24 cellular contexts compared by ENCODE assay signal in the genomic region with DNA sequence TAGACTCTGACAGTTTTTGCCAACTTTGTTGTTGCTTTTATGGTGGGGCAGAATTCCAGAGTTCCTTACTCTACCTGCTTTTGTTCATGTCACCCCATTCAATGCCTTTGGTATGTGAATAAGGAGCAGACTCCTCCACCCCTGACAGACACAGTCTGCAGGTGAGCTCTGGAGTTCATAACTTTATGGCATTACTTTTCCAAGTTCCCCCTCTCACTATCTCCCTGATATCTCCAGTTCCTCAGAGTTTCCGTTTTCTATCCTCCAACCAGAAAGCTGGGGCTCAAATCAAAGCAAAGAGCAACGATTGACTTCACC. TPM values are rescaled to one million over a fixed set of nuclear protein-coding genes. Genes with fewer than 3 reads are reported as not detected.
DNase-seq lines count a peak whose midpoint lies in the region; ATAC-seq and TF ChIP-seq lines count a peak whose summit lies in the region.
"Had no signal": no experiment of that assay in that cellular context is flagged by ENCODE, and none has a peak within 500 bp of the region (broad histone marks: within the 10 kb centered on the region; RNA-seq: fewer than 3 reads in every experiment).

No MANE protein-coding gene starts in this region.

- H3K4me3 Mint-ChIP-seq in T-helper 1 cell treated with Interleukin-12 subunit alpha and Interleukin-12 subunit beta and Interleukin-4 antibody, amounts not matched to agents 30 μg/mL and 1 μg/mL, for 36 hours, result no peak overlapping the region
- H3K4me3 Mint-ChIP-seq: activated T-cell treated with anti-CD3 and anti-CD28 coated beads, Interleukin-2, amount 50 U/mL, for 24 hours; nephron had no signal

- H3K36me3 Mint-ChIP-seq in T-helper 1 cell treated with Interleukin-12 subunit alpha and Interleukin-12 subunit beta and Interleukin-4 antibody, amounts not matched to agents 30 μg/mL and 1 μg/mL, for 36 hours (ENCODE audit: low read depth), result peaks cover 5% of the 10 kb centered on the region

- no peaks in the 10 kb centered on the region for H3F3A ChIP-seq in Loucy (ENCODE audit: low read depth)

- H3K4me3 ChIP-seq in Loucy (ENCODE audit: low read length, poor library complexity, severe bottlenecking) (no peak overlapping the region), body of pancreas (no peak overlapping the region), stomach (no peak overlapping the region)
- H3K4me3 ChIP-seq: pancreas had no signal

- H3K79me2 ChIP-seq in Loucy (ENCODE audit: insufficient read depth, low read length), result no peaks in the 10 kb centered on the region

- intact Hi-C loops in body of pancreas (cut with DNase I) (no loop called here), stomach (cut with DNase I; ENCODE audit: low total_unique reads) (no loop called here), sciatic nerve (cut with DNase I) (no loop called here)

- ATAC-seq in body of pancreas, result peak; percentile 33
- no peak for ATAC-seq in HG02870 (IDR thresholded peaks at IDR 0.05; ENCODE audit: unreplicated experiment)
- no peak for ATAC-seq in sciatic nerve
- ATAC-seq: right cardiac atrium had no signal

- H3K4me2 ChIP-seq in Loucy (ENCODE audit: low read depth, low read length, poor library complexity, severe bottlenecking), result peak overlapping the region; percentile 54

- H3K9me3 Mint-ChIP-seq in T-helper 1 cell treated with Interleukin-12 subunit alpha and Interleukin-12 subunit beta and Interleukin-4 antibody, amounts not matched to agents 30 μg/mL and 1 μg/mL, for 36 hours, result peaks cover 17% of the 10 kb centered on the region

- no peaks in the 10 kb centered on the region for H3K36me3 ChIP-seq in Loucy (ENCODE audit: insufficient read depth, low read length)
- H3K36me3 ChIP-seq in body of pancreas (replicated peaks in 1 of 2; ENCODE audit: insufficient read depth in 1 of 2, low read depth in 2 of 2), result no peaks in the 10 kb centered on the region
- no peaks in the 10 kb centered on the region for H3K36me3 ChIP-seq in stomach
- H3K36me3 ChIP-seq: pancreas had no signal

- peak overlapping the region; percentile 88 for H2AFZ ChIP-seq in Loucy (ENCODE audit: low read length)

- no peak for DNase-seq in T-helper 1 cell
- DNase-seq in body of pancreas, result no peak
- no peak for DNase-seq in stomach
- no peak for DNase-seq in glomerular visceral epithelial cell (ENCODE audit: extremely low spot score)
- no peak for DNase-seq in sciatic nerve (ENCODE audit: low spot score)
- DNase-seq: activated CD4-positive, alpha-beta T cell treated with anti-CD3 and anti-CD28 coated beads for 1 hour; activated CD8-positive, alpha-beta memory T cell treated with anti-CD3 and anti-CD28 coated beads for 24 hours; activated naive CD4-positive, alpha-beta T cell; activated T-cell treated with anti-CD3 and anti-CD28 coated beads, Interleukin-2, amount 50 U/mL, for 24 hours; aorta; central memory CD4-positive, alpha-beta T cell; dermis blood vessel endothelial cell; H7; head of caudate nucleus; left colon; NCI-H1694; pancreas; right cardiac atrium; stimulated activated CD8-positive, alpha-beta memory T cell treated with anti-CD3 and anti-CD28 coated beads, Interleukin-4, amount 100 ng/mL, for 48 hours had no signal

- H3K9ac ChIP-seq in Loucy (ENCODE audit: low read depth, low read length, poor library complexity, severe bottlenecking), result peak overlapping the region; percentile 21

- H3K9me3 ChIP-seq in Loucy (ENCODE audit: insufficient read depth, low read depth, low read length) (peaks cover 15% of the 10 kb centered on the region), body of pancreas (peaks cover 0 to 7% (median 0%) of the 10 kb centered on the region in 3 donors), stomach (peaks cover 0 to 25% (median 14%) of the 10 kb centered on the region in 4 donors)

- H3K27ac Mint-ChIP-seq in T-helper 1 cell treated with Interleukin-12 subunit alpha and Interleukin-12 subunit beta and Interleukin-4 antibody, amounts not matched to agents 30 μg/mL and 1 μg/mL, for 36 hours, result peak overlapping the region; percentile 29

- peak overlapping the region in 3 of 4 donors; percentile 37 to 62 (median 55) for H3K27ac ChIP-seq in body of pancreas
- H3K27ac ChIP-seq in stomach, result peak overlapping the region in 3 of 5 donors; percentile 20 to 39 (median 38)
- H3K27ac ChIP-seq: 22Rv1 had no signal

- 20 to 43% methylated on average over 2 of the region's 2 CpGs for WGBS in body of pancreas, 2 donors
- WGBS in stomach, 5 donors, result 21 to 67% (median 36%) methylated on average over 2 of the region's 2 CpGs

- no peaks in the 10 kb centered on the region for H3K27me3 ChIP-seq in Loucy (ENCODE audit: insufficient read depth, low read length, poor library complexity, severe bottlenecking)
- no peaks in the 10 kb centered on the region for H3K27me3 ChIP-seq in body of pancreas
- no peaks in the 10 kb centered on the region for H3K27me3 ChIP-seq in stomach
- H3K27me3 ChIP-seq: pancreas had no signal

- no peak for TF ChIP-seq POLR2A in body of pancreas (IDR thresholded peaks at IDR 0.05)
- TF ChIP-seq POLR2A in stomach (IDR thresholded peaks at IDR 0.05), result no peak

- TF ChIP-seq EP300 in stomach (IDR thresholded peaks at IDR 0.05), result no peak

- no peaks in the 10 kb centered on the region for H3K9me2 ChIP-seq in Loucy (replicated peaks; ENCODE audit: low read depth, low read length)

- H3K4me1 ChIP-seq in Loucy (ENCODE audit: insufficient read depth, low read length, poor library complexity, severe bottlenecking) (peaks cover 17% of the 10 kb centered on the region), body of pancreas (peaks cover 12% of the 10 kb centered on the region), stomach (peaks cover 0 to 7% (median 1%) of the 10 kb centered on the region in 4 donors)
- H3K4me1 ChIP-seq: pancreas had no signal

- no peaks in the 10 kb centered on the region for H4K20me1 ChIP-seq in Loucy (ENCODE audit: insufficient read depth, low read length, poor library complexity, severe bottlenecking)

- no peak for TF ChIP-seq CTCF in Loucy (conservative IDR thresholded peaks at IDR 0.05; ENCODE audit: low read length)
- no peak for TF ChIP-seq CTCF in body of pancreas (IDR thresholded peaks at IDR 0.05)
- TF ChIP-seq CTCF in stomach (IDR thresholded peaks at IDR 0.05), result no peak

- peaks cover 15% of the 10 kb centered on the region for H3K4me1 Mint-ChIP-seq in T-helper 1 cell treated with Interleukin-12 subunit alpha and Interleukin-12 subunit beta and Interleukin-4 antibody, amounts not matched to agents 30 μg/mL and 1 μg/mL, for 36 hours (ENCODE audit: low read depth)
- H3K4me1 Mint-ChIP-seq: nephron had no signal

- peaks cover 13% of the 10 kb centered on the region for H3K27me3 Mint-ChIP-seq in T-helper 1 cell treated with Interleukin-12 subunit alpha and Interleukin-12 subunit beta and Interleukin-4 antibody, amounts not matched to agents 30 μg/mL and 1 μg/mL, for 36 hours (ENCODE audit: low read depth)
- H3K27me3 Mint-ChIP-seq: activated T-cell treated with anti-CD3 and anti-CD28 coated beads, Interleukin-2, amount 50 U/mL, for 24 hours had no signal

RNA-seq across cellular contexts. Expression of gene MTMR10, which starts 23.1 kb away (rescaled TPM):
- total RNA-seq in body of pancreas, result 10 to 100 TPM; 14.5 to 22.3 TPM
- 100 to 1,000 TPM in 1 of 5 donors, 10 to 100 TPM in 3, 1 to 10 TPM in 1; 4.9 to 118 (median 39.7) TPM for total RNA-seq in stomach
- 10 to 100 TPM in 2 of 3 donors, 1 to 10 TPM in 1; 6.9 to 14.7 (median 10.9) TPM for polyA plus RNA-seq in stomach
- 67.7 TPM for total RNA-seq in sciatic nerve
